ENCODE assay signal across 1 cellular context in genomic region chr16:74224828-74225227, GRCh38.
TF ChIP-seq lines count a peak whose summit lies in the region.

No MANE protein-coding gene starts in this region.

TF ChIP-seq in IMR-90, 13 proteins besides CTCF, POLR2A, EP300 and RAD21:
- TF ChIP-seq BHLHE40 (IDR thresholded peaks at IDR 0.05; ENCODE audit: low read depth, low read length) (no peak), FOS (IDR thresholded peaks at IDR 0.05; ENCODE audit: low read depth, low read length) (no peak), MXI1 (IDR thresholded peaks at IDR 0.05; ENCODE audit: borderline replicate concordance, low read depth, low read length) (no peak), RCOR1 (IDR thresholded peaks at IDR 0.05; ENCODE audit: insufficient replicate concordance, low read length) (no peak), MAZ (IDR thresholded peaks at IDR 0.05; ENCODE audit: borderline replicate concordance, low read depth, low read length) (no peak), MAFK (IDR thresholded peaks at IDR 0.05; ENCODE audit: low read depth, low read length) (no peak)
TF ChIP-seq in IMR-90: peak in this region for 0.
